In genomic region chr3:119507404-119507803, GRCh38 we compare ENCODE assay signal across 23 cellular contexts. TPM values are rescaled to one million over a fixed set of nuclear protein-coding genes. Genes with fewer than 3 reads are reported as not detected.
DNase-seq lines count a peak whose midpoint lies in the region; ATAC-seq, FAIRE-seq and TF ChIP-seq lines count a peak whose summit lies in the region.
"Had no signal": no experiment of that assay in that cellular context is flagged by ENCODE, and none has a peak within 500 bp of the region (broad histone marks: within the 10 kb centered on the region; RNA-seq: fewer than 3 reads in every experiment).

No MANE protein-coding gene starts in this region.

- POLR2A ChIA-PET in activated CD4-positive, alpha-beta T cell treated with anti-CD3 and anti-CD28 coated beads, Interleukin-2, amount 10 ng/mL, durations not matched to agents 7 days and 5 days (lab: Charles Lee) = no interaction called here

- CTCF ChIA-PET in activated CD4-positive, alpha-beta T cell treated with anti-CD3 and anti-CD28 coated beads, Interleukin-2, amount 10 ng/mL, durations not matched to agents 7 days and 5 days (lab: Charles Lee) = no interaction called here

- no peak for ATAC-seq in activated naive CD4-positive, alpha-beta T cell treated with anti-CD3 and anti-CD28 coated beads, Interleukin-2, amount 50 U/mL, for 72 hours
- ATAC-seq in natural killer cell treated with Interleukin-12 subunit alpha and Interleukin-12 subunit beta and Interleukin-15 and Interleukin-18, amount 100 ng/mL, for 72 hours = no peak

- no peaks in the 10 kb centered on the region for H3K9me3 Mint-ChIP-seq in activated CD4-positive, alpha-beta T cell treated with anti-CD3 and anti-CD28 coated beads, Interleukin-2, amount 10 ng/mL, durations not matched to agents 7 days and 5 days
- no peaks in the 10 kb centered on the region for H3K9me3 Mint-ChIP-seq in activated naive CD4-positive, alpha-beta T cell treated with anti-CD3 and anti-CD28 coated beads, Interleukin-2, amount 50 U/mL, for 72 hours
- no peaks in the 10 kb centered on the region for H3K9me3 Mint-ChIP-seq in natural killer cell treated with Interleukin-12 subunit alpha and Interleukin-12 subunit beta and Interleukin-15 and Interleukin-18, amount 100 ng/mL, for 72 hours
- H3K9me3 Mint-ChIP-seq: HFFc6, type B pancreatic cell had no signal

- H3K27ac Mint-ChIP-seq in activated CD4-positive, alpha-beta T cell treated with anti-CD3 and anti-CD28 coated beads, Interleukin-2, amount 10 ng/mL, durations not matched to agents 7 days and 5 days = peak overlapping the region; percentile 84
- peak overlapping the region; percentile 52 to 77 for H3K27ac Mint-ChIP-seq in activated naive CD4-positive, alpha-beta T cell treated with anti-CD3 and anti-CD28 coated beads, Interleukin-2, amount 50 U/mL, for 72 hours
- peak overlapping the region; percentile 41 to 75 for H3K27ac Mint-ChIP-seq in natural killer cell treated with Interleukin-12 subunit alpha and Interleukin-12 subunit beta and Interleukin-15 and Interleukin-18, amount 100 ng/mL, for 72 hours
- H3K27ac Mint-ChIP-seq: HFFc6, type B pancreatic cell had no signal

- peaks cover 52% of the 10 kb centered on the region for H3K36me3 Mint-ChIP-seq in activated CD4-positive, alpha-beta T cell treated with anti-CD3 and anti-CD28 coated beads, Interleukin-2, amount 10 ng/mL, durations not matched to agents 7 days and 5 days (ENCODE audit: low read depth)
- H3K36me3 Mint-ChIP-seq in activated naive CD4-positive, alpha-beta T cell treated with anti-CD3 and anti-CD28 coated beads, Interleukin-2, amount 50 U/mL, for 72 hours = peaks cover 13 to 35% of the 10 kb centered on the region in 2 donors
- peaks cover 20% of the 10 kb centered on the region for H3K36me3 Mint-ChIP-seq in natural killer cell treated with Interleukin-12 subunit alpha and Interleukin-12 subunit beta and Interleukin-15 and Interleukin-18, amount 100 ng/mL, for 72 hours

- peak; percentile 39 for FAIRE-seq in GM19239 (lab: Jason Lieb, UNC)
- FAIRE-seq in GM12891 (lab: Jason Lieb, UNC) = no peak
- FAIRE-seq: bronchial epithelial cell, endometrium, HTR-8/SVneo had no signal

- peaks cover 42% of the 10 kb centered on the region for H3K4me1 Mint-ChIP-seq in activated CD4-positive, alpha-beta T cell treated with anti-CD3 and anti-CD28 coated beads, Interleukin-2, amount 10 ng/mL, durations not matched to agents 7 days and 5 days
- peaks cover 21 to 28% of the 10 kb centered on the region in 2 donors for H3K4me1 Mint-ChIP-seq in natural killer cell treated with Interleukin-12 subunit alpha and Interleukin-12 subunit beta and Interleukin-15 and Interleukin-18, amount 100 ng/mL, for 72 hours (ENCODE audit: low read depth in 2 of 2)

- no peak for DNase-seq in activated CD4-positive, alpha-beta T cell treated with anti-CD3 and anti-CD28 coated beads, Interleukin-2, amount 10 ng/mL, durations not matched to agents 7 days and 5 days
- DNase-seq in activated CD4-positive, alpha-beta T cell treated with anti-CD3 and anti-CD28 coated beads, Interleukin-2, amount 50 U/mL, for 1 hour = no peak
- DNase-seq in GM19239 (ENCODE audit: insufficient read length, low spot score) (no peak), SIG-M5 treated with dmso at 0.1 percent for 504 hours (lab: John Stamatoyannopoulos, UW; ENCODE audit: unreplicated experiment) (no peak), NCI-H1092 (lab: John Stamatoyannopoulos, UW) (no peak), GM12891 (ENCODE audit: insufficient read length, low spot score) (no peak)
- DNase-seq in activated naive CD4-positive, alpha-beta T cell treated with anti-CD3 and anti-CD28 coated beads, Interleukin-2, amount 50 U/mL, for 72 hours (ENCODE audit: low spot score in 2 of 2) = no peak
- DNase-seq in natural killer cell treated with Interleukin-12 subunit alpha and Interleukin-12 subunit beta and Interleukin-15 and Interleukin-18, amount 100 ng/mL, for 72 hours (ENCODE audit: low spot score) = no peak
- DNase-seq: activated CD4-positive, alpha-beta T cell treated with anti-CD3 and anti-CD28 coated beads for 4 hours; amygdala; GM23248; HFFc6; Karpas-422; NCI-H1048; NCI-H1930; spleen had no signal

- no peak for TF ChIP-seq POLR2A in GM12891 (IDR thresholded peaks at IDR 0.05; ENCODE audit: low read depth, low read length)

- H3K4me3 Mint-ChIP-seq in activated CD4-positive, alpha-beta T cell treated with anti-CD3 and anti-CD28 coated beads, Interleukin-2, amount 10 ng/mL, durations not matched to agents 7 days and 5 days = peak overlapping the region; percentile 72
- peak overlapping the region; percentile 67 for H3K4me3 Mint-ChIP-seq in natural killer cell treated with Interleukin-12 subunit alpha and Interleukin-12 subunit beta and Interleukin-15 and Interleukin-18, amount 100 ng/mL, for 72 hours
- H3K4me3 Mint-ChIP-seq: HFFc6, type B pancreatic cell had no signal

- H3K27me3 Mint-ChIP-seq in activated CD4-positive, alpha-beta T cell treated with anti-CD3 and anti-CD28 coated beads, Interleukin-2, amount 10 ng/mL, durations not matched to agents 7 days and 5 days = no peaks in the 10 kb centered on the region
- H3K27me3 Mint-ChIP-seq in natural killer cell treated with Interleukin-12 subunit alpha and Interleukin-12 subunit beta and Interleukin-15 and Interleukin-18, amount 100 ng/mL, for 72 hours = no peaks in the 10 kb centered on the region
- H3K27me3 Mint-ChIP-seq: type B pancreatic cell had no signal

TF ChIP-seq in GM12891, 5 proteins besides CTCF, POLR2A, EP300 and RAD21:
- no peak for TF ChIP-seq PAX5 (IDR thresholded peaks at IDR 0.05; ENCODE audit: insufficient read depth, low read length, severe bottlenecking)
- no peak for TF ChIP-seq POU2F2 (IDR thresholded peaks at IDR 0.05; ENCODE audit: low read depth, low read length)
- no peak for TF ChIP-seq TAF1 (IDR thresholded peaks at IDR 0.05; ENCODE audit: low read depth, low read length)
- TF ChIP-seq POLR2AphosphoS5 (IDR thresholded peaks at IDR 0.05; ENCODE audit: low read depth, low read length) = no peak
- no peak for TF ChIP-seq SPI1 (IDR thresholded peaks at IDR 0.05; ENCODE audit: low read depth, low read length)

RNA-seq across cellular contexts. Expression of gene TIMMDC1, which starts 9.1 kb away (rescaled TPM):
- 10 to 100 TPM; 67.1 to 72.7 TPM for total RNA-seq in activated CD4-positive, alpha-beta T cell treated with anti-CD3 and anti-CD28 coated beads, Interleukin-2, amount 10 ng/mL, durations not matched to agents 7 days and 5 days
- total RNA-seq in activated naive CD4-positive, alpha-beta T cell treated with anti-CD3 and anti-CD28 coated beads, Interleukin-2, amount 50 U/mL, for 72 hours = 10 to 100 TPM; 54.9 to 79.2 TPM
- 10 to 100 TPM; 91.0 to 94.0 TPM for total RNA-seq in natural killer cell treated with Interleukin-12 subunit alpha and Interleukin-12 subunit beta and Interleukin-15 and Interleukin-18, amount 100 ng/mL, for 72 hours
- 36.8 TPM for polyA plus RNA-seq in GM12891 (2012; ENCODE audit: low read depth, missing spikeins)

RNA-seq across cellular contexts. Expression of gene POGLUT1, which starts 38.6 kb away (rescaled TPM):
- total RNA-seq in activated CD4-positive, alpha-beta T cell treated with anti-CD3 and anti-CD28 coated beads, Interleukin-2, amount 10 ng/mL, durations not matched to agents 7 days and 5 days = 10 to 100 TPM; 25.8 to 29.4 TPM
- 10 to 100 TPM in 1 of 2 donors, 1 to 10 TPM in 1; 8.3 to 16.9 TPM for total RNA-seq in activated naive CD4-positive, alpha-beta T cell treated with anti-CD3 and anti-CD28 coated beads, Interleukin-2, amount 50 U/mL, for 72 hours
- total RNA-seq in natural killer cell treated with Interleukin-12 subunit alpha and Interleukin-12 subunit beta and Interleukin-15 and Interleukin-18, amount 100 ng/mL, for 72 hours = 10 to 100 TPM; 21.4 to 38.5 TPM
- 11.5 TPM for polyA plus RNA-seq in GM12891 (2012; ENCODE audit: low read depth, missing spikeins)

RNA-seq across cellular contexts. Expression of gene TMEM39A, which starts 44.0 kb away (rescaled TPM):
- total RNA-seq in activated CD4-positive, alpha-beta T cell treated with anti-CD3 and anti-CD28 coated beads, Interleukin-2, amount 10 ng/mL, durations not matched to agents 7 days and 5 days = 10 to 100 TPM; 24.6 to 32.5 TPM
- 10 to 100 TPM; 42.8 to 56.9 TPM for total RNA-seq in activated naive CD4-positive, alpha-beta T cell treated with anti-CD3 and anti-CD28 coated beads, Interleukin-2, amount 50 U/mL, for 72 hours
- total RNA-seq in natural killer cell treated with Interleukin-12 subunit alpha and Interleukin-12 subunit beta and Interleukin-15 and Interleukin-18, amount 100 ng/mL, for 72 hours = 10 to 100 TPM; 66.6 to 71.5 TPM
- 10.5 TPM for polyA plus RNA-seq in GM12891 (2012; ENCODE audit: low read depth, missing spikeins)

RNA-seq across cellular contexts. Expression of gene CD80, which starts 52.0 kb away (rescaled TPM):
- 1 to 10 TPM; 7.2 to 7.4 TPM for total RNA-seq in activated CD4-positive, alpha-beta T cell treated with anti-CD3 and anti-CD28 coated beads, Interleukin-2, amount 10 ng/mL, durations not matched to agents 7 days and 5 days
- total RNA-seq in activated naive CD4-positive, alpha-beta T cell treated with anti-CD3 and anti-CD28 coated beads, Interleukin-2, amount 50 U/mL, for 72 hours = 1 to 10 TPM in 1 of 2 donors, under 1 TPM in 1; 0.80 to 1.2 TPM
- 1 to 10 TPM in 1 of 2 donors, under 1 TPM in 1; 0.62 to 1.7 TPM for total RNA-seq in natural killer cell treated with Interleukin-12 subunit alpha and Interleukin-12 subunit beta and Interleukin-15 and Interleukin-18, amount 100 ng/mL, for 72 hours
- 38.7 TPM for polyA plus RNA-seq in GM12891 (2012; ENCODE audit: low read depth, missing spikeins)
- total RNA-seq: bronchial epithelial cell, GM23248, HFFc6, kidney epithelial cell, renal cortical epithelial cell had no signal
- polyA plus RNA-seq: fibroblast of lung, GM23248 had no signal
